Comparison of ENCODE assay signal across 1 cellular context in the genomic region with DNA sequence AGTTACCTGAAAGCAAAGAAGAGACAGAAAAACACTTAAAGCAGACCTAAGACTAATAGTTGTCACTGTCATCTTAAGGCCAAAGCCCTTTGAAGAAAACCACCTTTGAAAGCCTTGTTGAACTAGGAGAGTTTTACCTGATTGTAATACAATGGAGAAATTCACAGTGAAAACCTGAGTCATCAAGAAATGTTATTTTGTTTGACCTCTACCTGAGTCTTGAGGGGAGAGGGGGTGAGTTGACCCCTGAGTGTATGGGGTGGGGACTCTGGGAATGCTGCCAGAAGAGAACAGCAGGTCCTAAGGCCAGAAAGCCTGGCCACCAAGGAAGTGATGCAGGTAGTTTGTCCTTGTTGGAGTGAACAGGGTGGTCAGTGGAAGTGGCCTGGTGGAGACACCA.
TF ChIP-seq lines count a peak whose summit lies in the region.

No MANE protein-coding gene starts in this region.

TF ChIP-seq in A549, 52 proteins besides CTCF, POLR2A, EP300 and RAD21:
- TF ChIP-seq MAFK (IDR thresholded peaks at IDR 0.05; ENCODE audit: partially characterized antibody) (peak; percentile 69), RNF2 (IDR thresholded peaks at IDR 0.05; ENCODE audit: borderline replicate concordance, low read depth) (no peak)
